ENCODE assay signal across 18 cellular contexts in the genomic region with DNA sequence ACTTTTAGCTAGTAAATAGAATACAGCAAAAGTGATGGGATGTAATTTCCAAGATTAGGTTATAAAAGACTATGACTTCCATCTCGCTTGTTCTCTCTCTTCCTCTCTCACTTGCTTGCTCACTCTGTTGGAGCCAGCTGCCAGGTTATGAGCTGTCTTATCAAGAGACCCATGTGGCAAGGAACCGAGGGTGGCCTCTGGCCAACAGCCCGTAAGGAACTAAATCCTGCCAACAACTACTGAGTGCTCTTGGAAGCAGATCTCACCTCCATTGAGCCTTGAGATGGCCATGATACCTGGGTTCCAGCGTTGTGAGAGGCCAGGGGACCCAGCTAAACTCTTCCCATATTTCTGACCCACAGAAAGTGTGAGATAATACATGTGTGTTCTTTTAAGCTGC.
DNase-seq lines count a peak whose midpoint lies in the region; ATAC-seq, FAIRE-seq and TF ChIP-seq lines count a peak whose summit lies in the region.
"Had no signal": no experiment of that assay in that cellular context is flagged by ENCODE, and none has a peak within 500 bp of the region (broad histone marks: within the 10 kb centered on the region; RNA-seq: fewer than 3 reads in every experiment).

No MANE protein-coding gene starts in this region.

- no peaks in the 10 kb centered on the region for H3K27me3 Mint-ChIP-seq in activated naive CD4-positive, alpha-beta T cell treated with anti-CD3 and anti-CD28 coated beads for 36 hours (ENCODE audit: low read depth)

- intact Hi-C loops in left cardiac atrium (cut with DNase I): no loop called here
- intact Hi-C loops in heart left ventricle (cut with DNase I): no loop called here
- intact Hi-C loops in body of pancreas (cut with DNase I): no loop called here
- intact Hi-C loops in left colon (cut with DNase I, micrococcal nuclease): no loop called here
- intact Hi-C loops in activated naive CD4-positive, alpha-beta T cell treated with anti-CD3 and anti-CD28 coated beads for 36 hours (cut with micrococcal nuclease): no loop called here
- intact Hi-C loops in dorsolateral prefrontal cortex (cut with DNase I): no loop called here

- FAIRE-seq in small intestine (lab: Jason Lieb, UNC): no peak
- FAIRE-seq: GM12892, GM18507, H54 had no signal

- ATAC-seq in left cardiac atrium: no peak
- ATAC-seq in heart left ventricle: no peak
- ATAC-seq in body of pancreas: no peak
- ATAC-seq in left colon: peak; percentile 48
- ATAC-seq: CD8-positive, alpha-beta T cell; GM23338 had no signal

- no peaks in the 10 kb centered on the region for H3K27me3 ChIP-seq in heart left ventricle
- H3K27me3 ChIP-seq in body of pancreas: no peaks in the 10 kb centered on the region
- H3K27me3 ChIP-seq in small intestine (ENCODE audit: control insufficient read depth in 2 of 2, insufficient read depth in 2 of 2, low read length in 2 of 2): no peaks in the 10 kb centered on the region
- no peaks in the 10 kb centered on the region for H3K27me3 ChIP-seq in dorsolateral prefrontal cortex
- H3K27me3 ChIP-seq: BLaER1 treated with 17β-estradiol and CSF1 and Interleukin-3, amounts not matched to agents 10 nM and 100 nM had no signal

- CTCF ChIA-PET in activated naive CD4-positive, alpha-beta T cell treated with anti-CD3 and anti-CD28 coated beads for 36 hours (lab: Charles Lee): no interaction called here

- H3K4me1 Mint-ChIP-seq in activated naive CD4-positive, alpha-beta T cell treated with anti-CD3 and anti-CD28 coated beads for 36 hours (ENCODE audit: low read depth): no peaks in the 10 kb centered on the region
- H3K4me1 Mint-ChIP-seq: B cell had no signal

- TF ChIP-seq POLR2A in heart left ventricle (IDR thresholded peaks at IDR 0.05) (no peak), body of pancreas (IDR thresholded peaks at IDR 0.05) (no peak)

- peaks cover 5% of the 10 kb centered on the region for H3K9me3 Mint-ChIP-seq in activated naive CD4-positive, alpha-beta T cell treated with anti-CD3 and anti-CD28 coated beads for 36 hours
- H3K9me3 Mint-ChIP-seq: GM23338 had no signal

- H3K36me3 ChIP-seq in heart left ventricle (no peaks in the 10 kb centered on the region), body of pancreas (replicated peaks in 1 of 2; ENCODE audit: insufficient read depth in 1 of 2, low read depth in 2 of 2) (no peaks in the 10 kb centered on the region), small intestine (ENCODE audit: control insufficient read depth in 2 of 2, insufficient read depth in 2 of 2, low read length in 2 of 2) (no peaks in the 10 kb centered on the region)
- H3K36me3 ChIP-seq: BLaER1 treated with 17β-estradiol and CSF1 and Interleukin-3, amounts not matched to agents 10 nM and 100 nM had no signal

- no peaks in the 10 kb centered on the region for H3K36me3 Mint-ChIP-seq in activated naive CD4-positive, alpha-beta T cell treated with anti-CD3 and anti-CD28 coated beads for 36 hours (ENCODE audit: low read depth)
- H3K36me3 Mint-ChIP-seq: CD8-positive, alpha-beta T cell had no signal

- no peak overlapping the region for H3K4me3 ChIP-seq in heart left ventricle
- H3K4me3 ChIP-seq in body of pancreas: no peak overlapping the region
- H3K4me3 ChIP-seq in small intestine (ENCODE audit: low read depth in 1 of 2, low read length in 2 of 2): no peak overlapping the region
- H3K4me3 ChIP-seq in dorsolateral prefrontal cortex: no peak overlapping the region
- H3K4me3 ChIP-seq: BLaER1 treated with 17β-estradiol and CSF1 and Interleukin-3, amounts not matched to agents 10 nM and 100 nM; GM23338 had no signal

- H3K27ac ChIP-seq in heart left ventricle (no peak overlapping the region), body of pancreas (no peak overlapping the region), small intestine (ENCODE audit: low read depth in 1 of 2, low read length in 1 of 2) (no peak overlapping the region), dorsolateral prefrontal cortex (no peak overlapping the region)
- H3K27ac ChIP-seq: BLaER1 treated with 17β-estradiol and CSF1 and Interleukin-3, amounts not matched to agents 10 nM and 100 nM had no signal

- no peaks in the 10 kb centered on the region for H3K4me1 ChIP-seq in heart left ventricle
- no peaks in the 10 kb centered on the region for H3K4me1 ChIP-seq in body of pancreas
- no peaks in the 10 kb centered on the region for H3K4me1 ChIP-seq in small intestine (ENCODE audit: control insufficient read depth in 2 of 2, insufficient read depth in 1 of 2, low read depth in 1 of 2, low read length in 1 of 2)
- H3K4me1 ChIP-seq: BLaER1 treated with 17β-estradiol and CSF1 and Interleukin-3, amounts not matched to agents 10 nM and 100 nM had no signal

- no peak overlapping the region for H3K4me3 Mint-ChIP-seq in activated naive CD4-positive, alpha-beta T cell treated with anti-CD3 and anti-CD28 coated beads for 36 hours
- H3K4me3 Mint-ChIP-seq: B cell; CD8-positive, alpha-beta T cell; GM23338 had no signal

- TF ChIP-seq CTCF in heart left ventricle (IDR thresholded peaks at IDR 0.05): no peak
- TF ChIP-seq CTCF in body of pancreas (IDR thresholded peaks at IDR 0.05): no peak
- TF ChIP-seq CTCF in dorsolateral prefrontal cortex (IDR thresholded peaks at IDR 0.05 in 54 of 56, conservative IDR thresholded peaks at IDR 0.05 in 2 of 56; ENCODE audit: low read depth in 1 of 56, partially characterized antibody in 56 of 56): no peak

- DNase-seq in left cardiac atrium: peak; percentile 17
- no peak for DNase-seq in heart left ventricle
- DNase-seq in body of pancreas: peak; percentile 13 to 55 (median 38)
- DNase-seq in left colon: no peak
- DNase-seq in small intestine: peak; percentile 53
- no peak for DNase-seq in activated naive CD4-positive, alpha-beta T cell treated with anti-CD3 and anti-CD28 coated beads for 36 hours
- DNase-seq in DMS79 (lab: John Stamatoyannopoulos, UW): no peak
- no peak for DNase-seq in dorsolateral prefrontal cortex
- DNase-seq: Calu3; CD8-positive, alpha-beta T cell; GDM1; HCEC 1CT had no signal

- WGBS in heart left ventricle, 4 donors: 58 to 79% (median 67%) methylated on average over 4 of the region's 4 CpGs
- 30 to 43% methylated on average over 4 of the region's 4 CpGs for WGBS in body of pancreas, 2 donors
- 13 to 66% (median 32%) methylated on average over 4 of the region's 4 CpGs for whole genome bisulfite sequencing in small intestine, 3 donors

- H3K9me3 ChIP-seq in heart left ventricle (peaks cover 0 to 4% (median 0%) of the 10 kb centered on the region in 12 donors), body of pancreas (no peaks in the 10 kb centered on the region), small intestine (ENCODE audit: control insufficient read depth, low read depth) (no peaks in the 10 kb centered on the region)
- H3K9me3 ChIP-seq: BLaER1 treated with 17β-estradiol and CSF1 and Interleukin-3, amounts not matched to agents 10 nM and 100 nM had no signal

- H3K27ac Mint-ChIP-seq in activated naive CD4-positive, alpha-beta T cell treated with anti-CD3 and anti-CD28 coated beads for 36 hours: no peak overlapping the region
- H3K27ac Mint-ChIP-seq: B cell; CD8-positive, alpha-beta T cell; GM23338 had no signal

Comparison
In these comparisons a context has a peak if more than half of its experiments do, and no peak if none do; other contexts are left out.
1. DNase-seq: peak in left cardiac atrium (single experiment), body of pancreas (4 of 4) and small intestine (single experiment); none in heart left ventricle (0 of 5), left colon (0 of 2), activated naive CD4-positive, alpha-beta T cell treated with anti-CD3 and anti-CD28 coated beads for 36 hours (single experiment), DMS79 (single experiment) and dorsolateral prefrontal cortex (0 of 10).